Comparison of ENCODE assay signal across 10 cellular contexts in genomic region chr7:50826371-50827172, GRCh38. TPM values are rescaled to one million over a fixed set of nuclear protein-coding genes. Genes with fewer than 3 reads are reported as not detected.
A peak's percentile ranks its signal among the peaks of the same experiment; 100 is the strongest.
DNase-seq lines count a peak whose midpoint lies in the region; ATAC-seq and TF ChIP-seq lines count a peak whose summit lies in the region.
"Had no signal": no experiment of that assay in that cellular context is flagged by ENCODE, and none has a peak within 500 bp of the region (broad histone marks: within the 10 kb centered on the region; RNA-seq: fewer than 3 reads in every experiment).

No MANE protein-coding gene starts in this region.

- intact Hi-C loops in MCF 10A (cut with micrococcal nuclease) (no loop called here), breast epithelium (cut with DNase I; ENCODE audit: low total_unique reads) (no loop called here)
- intact Hi-C loops in activated CD4-positive, alpha-beta T cell treated with anti-CD3 and anti-CD28 coated beads, Interleukin-2, amount 10 ng/mL, durations not matched to agents 24 days and 14 days (cut with micrococcal nuclease), result loop anchor here (5.0 kb wide), 2 partner anchors 229 to 379 kb away; no protein-coding TSS in a partner anchor

- no peak overlapping the region for H3K4me3 Mint-ChIP-seq in MCF 10A (ENCODE audit: unreplicated experiment)
- H3K4me3 Mint-ChIP-seq in activated CD4-positive, alpha-beta T cell treated with anti-CD3 and anti-CD28 coated beads, Interleukin-2, amount 10 ng/mL, durations not matched to agents 24 days and 14 days, result peak overlapping the region; percentile 42
- H3K4me3 Mint-ChIP-seq in stimulated activated naive B cell treated with anti-CD40 and anti-IgM and Interleukin-4, amounts not matched to agents 10 μg/mL and 1 μg/mL and 100 μg/mL, for 72 hours, result no peak overlapping the region
- H3K4me3 Mint-ChIP-seq: CD8-positive, alpha-beta T cell; T-helper 17 cell had no signal

- no peak for TF ChIP-seq POLR2A in breast epithelium (IDR thresholded peaks at IDR 0.05)

- no peak overlapping the region for H3K4me3 ChIP-seq in breast epithelium

- no peak overlapping the region for H3K27ac Mint-ChIP-seq in MCF 10A (ENCODE audit: low read depth, unreplicated experiment)
- peak overlapping the region; percentile 81 for H3K27ac Mint-ChIP-seq in activated CD4-positive, alpha-beta T cell treated with anti-CD3 and anti-CD28 coated beads, Interleukin-2, amount 10 ng/mL, durations not matched to agents 24 days and 14 days
- no peak overlapping the region for H3K27ac Mint-ChIP-seq in stimulated activated naive B cell treated with anti-CD40 and anti-IgM and Interleukin-4, amounts not matched to agents 10 μg/mL and 1 μg/mL and 100 μg/mL, for 72 hours
- H3K27ac Mint-ChIP-seq: CD8-positive, alpha-beta T cell; T-helper 17 cell had no signal

- H3K4me1 ChIP-seq in breast epithelium, result no peaks in the 10 kb centered on the region

- TF ChIP-seq CTCF in MCF 10A (IDR thresholded peaks at IDR 0.05; ENCODE audit: unreplicated experiment) (no peak), breast epithelium (IDR thresholded peaks at IDR 0.05) (no peak)

- DNase-seq in MCF 10A (ENCODE audit: unreplicated experiment), result peak; percentile 91
- DNase-seq in breast epithelium (ENCODE audit: low spot score in 2 of 2), result no peak
- DNase-seq in activated CD4-positive, alpha-beta T cell treated with anti-CD3 and anti-CD28 coated beads, Interleukin-2, amount 10 ng/mL, durations not matched to agents 24 days and 14 days, result peak; percentile 81
- DNase-seq in fibroblast of the conjunctiva (ENCODE audit: low read depth), result peak; percentile 20
- DNase-seq in stimulated activated naive B cell treated with anti-CD40 and anti-IgM and Interleukin-4, amounts not matched to agents 10 μg/mL and 1 μg/mL and 100 μg/mL, for 72 hours, result no peak
- DNase-seq in NCI-H526 (lab: John Stamatoyannopoulos, UW), result no peak
- no peak for DNase-seq in DMS153 (lab: John Stamatoyannopoulos, UW)
- DNase-seq in occipital lobe (lab: John Stamatoyannopoulos, UW), result no peak
- DNase-seq: CD8-positive, alpha-beta T cell; T-helper 17 cell had no signal

- CTCF ChIA-PET in MCF 10A (lab: Yijun Ruan, JAX), result interaction anchor here (0.7 kb wide), 2 partner anchors 22 to 621 kb away, joined by 3 read pairs; no protein-coding TSS in a partner anchor

- no peaks in the 10 kb centered on the region for H3K27me3 ChIP-seq in breast epithelium

- H3K4me1 Mint-ChIP-seq in MCF 10A (ENCODE audit: insufficient read depth, unreplicated experiment), result peaks cover 20% of the 10 kb centered on the region
- peaks cover 21% of the 10 kb centered on the region for H3K4me1 Mint-ChIP-seq in activated CD4-positive, alpha-beta T cell treated with anti-CD3 and anti-CD28 coated beads, Interleukin-2, amount 10 ng/mL, durations not matched to agents 24 days and 14 days
- peaks cover 0 to 2% of the 10 kb centered on the region in 2 donors for H3K4me1 Mint-ChIP-seq in stimulated activated naive B cell treated with anti-CD40 and anti-IgM and Interleukin-4, amounts not matched to agents 10 μg/mL and 1 μg/mL and 100 μg/mL, for 72 hours

- no peak overlapping the region for H3K27ac ChIP-seq in breast epithelium

- H3K9me3 Mint-ChIP-seq in MCF 10A (ENCODE audit: unreplicated experiment), result no peaks in the 10 kb centered on the region
- H3K9me3 Mint-ChIP-seq in activated CD4-positive, alpha-beta T cell treated with anti-CD3 and anti-CD28 coated beads, Interleukin-2, amount 10 ng/mL, durations not matched to agents 24 days and 14 days, result peaks cover 3% of the 10 kb centered on the region
- peaks cover 0 to 3% of the 10 kb centered on the region in 2 donors for H3K9me3 Mint-ChIP-seq in stimulated activated naive B cell treated with anti-CD40 and anti-IgM and Interleukin-4, amounts not matched to agents 10 μg/mL and 1 μg/mL and 100 μg/mL, for 72 hours
- H3K9me3 Mint-ChIP-seq: CD8-positive, alpha-beta T cell had no signal

- no peaks in the 10 kb centered on the region for H3K36me3 ChIP-seq in breast epithelium

- no TSS peak for BruUV-seq in MCF 10A (replicated peaks; lab: Mats Ljungman, UMichigan)

- no peaks in the 10 kb centered on the region for H3K9me3 ChIP-seq in breast epithelium

- POLR2A ChIA-PET in MCF 10A (lab: Yijun Ruan, JAX), result interaction anchor here (0.6 kb wide), 1 partner anchor 61 kb away, joined by 3 read pairs; no protein-coding TSS in a partner anchor

- ATAC-seq in stimulated activated naive B cell treated with anti-CD40 and anti-IgM and Interleukin-4, amounts not matched to agents 10 μg/mL and 1 μg/mL and 100 μg/mL, for 72 hours (replicated peaks), result peak; percentile 34 to 51
- ATAC-seq: CD8-positive, alpha-beta T cell; T-helper 17 cell had no signal

- no peaks in the 10 kb centered on the region for H3K36me3 Mint-ChIP-seq in MCF 10A (ENCODE audit: insufficient read depth, unreplicated experiment)
- peaks cover 1% of the 10 kb centered on the region for H3K36me3 Mint-ChIP-seq in activated CD4-positive, alpha-beta T cell treated with anti-CD3 and anti-CD28 coated beads, Interleukin-2, amount 10 ng/mL, durations not matched to agents 24 days and 14 days (ENCODE audit: low read depth)
- H3K36me3 Mint-ChIP-seq in stimulated activated naive B cell treated with anti-CD40 and anti-IgM and Interleukin-4, amounts not matched to agents 10 μg/mL and 1 μg/mL and 100 μg/mL, for 72 hours, result no peaks in the 10 kb centered on the region
- H3K36me3 Mint-ChIP-seq: CD8-positive, alpha-beta T cell had no signal

- no peaks in the 10 kb centered on the region for H3K27me3 Mint-ChIP-seq in MCF 10A (ENCODE audit: insufficient read depth, unreplicated experiment)
- peaks cover 25% of the 10 kb centered on the region for H3K27me3 Mint-ChIP-seq in activated CD4-positive, alpha-beta T cell treated with anti-CD3 and anti-CD28 coated beads, Interleukin-2, amount 10 ng/mL, durations not matched to agents 24 days and 14 days
- H3K27me3 Mint-ChIP-seq in stimulated activated naive B cell treated with anti-CD40 and anti-IgM and Interleukin-4, amounts not matched to agents 10 μg/mL and 1 μg/mL and 100 μg/mL, for 72 hours, result peaks cover 0 to 3% of the 10 kb centered on the region in 2 donors

RNA-seq across cellular contexts. Expression of gene GRB10, which starts 43.9 kb away (rescaled TPM):
- 68.2 and 71.3 TPM in 2 replicates for total RNA-seq in MCF 10A (2022)
- total RNA-seq in breast epithelium, result 10 to 100 TPM; 56.8 to 71.1 (median 61.2) TPM
- total RNA-seq in activated CD4-positive, alpha-beta T cell treated with anti-CD3 and anti-CD28 coated beads, Interleukin-2, amount 10 ng/mL, durations not matched to agents 24 days and 14 days, result 1.4 and 3.6 TPM in 2 replicates
- 58.3 TPM for total RNA-seq in occipital lobe

Comparison
In these comparisons a context has a peak if more than half of its experiments do, and no peak if none do; other contexts are left out.
1. DNase-seq: peak in MCF 10A (single experiment), activated CD4-positive, alpha-beta T cell treated with anti-CD3 and anti-CD28 coated beads, Interleukin-2, amount 10 ng/mL, durations not matched to agents 24 days and 14 days (single experiment) and fibroblast of the conjunctiva (single experiment); none in breast epithelium (0 of 2), stimulated activated naive B cell treated with anti-CD40 and anti-IgM and Interleukin-4, amounts not matched to agents 10 μg/mL and 1 μg/mL and 100 μg/mL, for 72 hours (single experiment), NCI-H526 (0 of 2), DMS153 (single experiment) and occipital lobe (single experiment).
2. RNA of gene GRB10, which starts 43.9 kb away (total RNA-seq): 68.2 to 71.3 TPM in MCF 10A, 56.8 to 71.1 TPM in breast epithelium and 58.3 TPM in occipital lobe (single experiment); 1.4 to 3.6 TPM in activated CD4-positive, alpha-beta T cell treated with anti-CD3 and anti-CD28 coated beads, Interleukin-2, amount 10 ng/mL, durations not matched to agents 24 days and 14 days; every median in the first group is over 10 times any median in the second.